8 cellular contexts compared by ENCODE assay signal in the genomic region with DNA sequence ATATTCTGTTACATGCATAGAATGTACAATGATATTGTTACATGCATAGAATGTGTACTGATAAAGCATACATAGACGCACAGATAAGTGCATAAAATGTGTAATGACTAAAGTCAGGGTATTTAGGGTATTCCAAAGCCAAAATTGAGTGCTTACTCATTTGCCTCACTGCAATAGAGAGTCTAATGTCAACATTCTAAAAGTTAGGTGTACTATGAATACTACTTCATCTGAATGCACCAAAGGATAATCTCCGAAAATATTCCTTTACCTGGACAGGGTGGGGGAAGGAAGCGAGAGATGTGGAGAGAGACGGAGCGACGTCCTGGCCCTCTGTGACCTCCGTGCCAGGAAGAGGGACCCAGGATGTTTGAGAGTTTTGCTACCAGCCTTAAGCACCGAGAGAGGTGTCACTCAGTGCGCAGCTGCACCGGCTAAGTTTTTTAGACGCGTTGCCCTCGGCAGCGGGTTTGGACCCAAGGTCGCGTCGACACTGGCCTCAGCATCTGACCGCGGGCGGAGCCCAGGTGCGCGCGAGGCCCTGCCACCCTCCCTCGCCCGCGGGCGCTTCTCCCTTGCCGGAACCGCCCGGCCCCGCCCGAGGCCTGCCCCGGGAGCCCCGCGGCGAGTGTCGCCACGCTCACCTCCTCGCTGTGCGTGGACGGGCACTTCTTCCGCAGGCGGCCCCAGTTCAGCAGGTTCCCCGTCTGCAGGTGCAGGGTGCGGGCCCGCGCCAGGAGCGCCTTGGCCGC. TPM values are rescaled to one million over a fixed set of nuclear protein-coding genes. Genes with fewer than 3 reads are reported as not detected.
DNase-seq lines count a peak whose midpoint lies in the region; ATAC-seq and TF ChIP-seq lines count a peak whose summit lies in the region.

No MANE protein-coding gene starts in this region.

- no peak for TF ChIP-seq CTCF in OCI-LY3 (IDR thresholded peaks at IDR 0.05; ENCODE audit: low read depth, low read length)
- TF ChIP-seq CTCF in parathyroid adenoma (IDR thresholded peaks at IDR 0.05): no peak
- no peak for TF ChIP-seq CTCF in transverse colon (IDR thresholded peaks at IDR 0.05)

- in situ Hi-C loops in transverse colon (cut with MboI; ENCODE audit: low pct_ligation_motif_present in 1 of 4, low pct_unique_long_range_greater_than_20kb in 1 of 4, low sequenced_read_pairs in 3 of 4): no loop called here

- H3K9me3 ChIP-seq in OCI-LY3 (ENCODE audit: insufficient read depth, low read length) (no peaks in the 10 kb centered on the region), parathyroid adenoma (ENCODE audit: control insufficient read depth, low read length) (no peaks in the 10 kb centered on the region), transverse colon (no peaks in the 10 kb centered on the region)

- DNase-seq in SKM-1 treated with dmso at 0.1 percent for 144 hours (lab: John Stamatoyannopoulos, UW; ENCODE audit: unreplicated experiment) (peak; percentile 16), SKM-1 (lab: John Stamatoyannopoulos, UW; ENCODE audit: unreplicated experiment) (no peak), glomerular visceral epithelial cell (ENCODE audit: extremely low spot score) (peak; percentile 36), transverse colon (peak; percentile 71)
- peak; percentile 18 to 19 for DNase-seq in activated T-helper 1 cell treated with anti-CD3 and anti-CD28 coated beads, Interleukin-2, amount 50 U/mL, for 16 hours (ENCODE audit: low read depth in 1 of 2, low spot score in 1 of 2)

- TF ChIP-seq EP300 in transverse colon (IDR thresholded peaks at IDR 0.05; ENCODE audit: low read depth): no peak

- peaks cover 13% of the 10 kb centered on the region for H3K4me1 ChIP-seq in OCI-LY3 (ENCODE audit: low read length)
- peaks cover 5% of the 10 kb centered on the region for H3K4me1 ChIP-seq in parathyroid adenoma
- peaks cover 9 to 30% (median 18%) of the 10 kb centered on the region in 4 donors for H3K4me1 ChIP-seq in transverse colon

- H3K36me3 ChIP-seq in OCI-LY3 (replicated peaks; ENCODE audit: low read depth, low read length) (no peaks in the 10 kb centered on the region), parathyroid adenoma (ENCODE audit: control insufficient read depth, insufficient read depth, low read length) (no peaks in the 10 kb centered on the region), transverse colon (no peaks in the 10 kb centered on the region)

- TF ChIP-seq POLR2A in transverse colon (IDR thresholded peaks at IDR 0.05): no peak

- H3K4me2 ChIP-seq in OCI-LY3 (ENCODE audit: low read length) (peak overlapping the region; percentile 79), parathyroid adenoma (ENCODE audit: low read length) (peak overlapping the region; percentile 80)

- peak overlapping the region; percentile 84 for H3K4me3 ChIP-seq in OCI-LY3 (ENCODE audit: low read length)
- H3K4me3 ChIP-seq in parathyroid adenoma (ENCODE audit: low read depth, low read length): peak overlapping the region; percentile 64
- H3K4me3 ChIP-seq in transverse colon: peak overlapping the region; percentile 63 to 94 (median 69)

- H3K27ac ChIP-seq in OCI-LY3 (ENCODE audit: low read length): peak overlapping the region; percentile 28; the same call in 1 of the 2 replicates
- H3K27ac ChIP-seq in parathyroid adenoma: peak overlapping the region; percentile 65
- peak overlapping the region; percentile 87 to 95 (median 92) for H3K27ac ChIP-seq in transverse colon

- ATAC-seq in HG02938 (IDR thresholded peaks at IDR 0.05; ENCODE audit: unreplicated experiment): peak; percentile 40

- WGBS in transverse colon (ENCODE audit: low coverage in 1 of 2), 2 donors: 0 to 3% methylated on average over 1 to 8 of the region's 49 CpGs

- intact Hi-C loops in transverse colon (cut with DNase I; ENCODE audit: low total_unique reads): no loop called here

- peaks cover 25% of the 10 kb centered on the region for H3K79me2 ChIP-seq in OCI-LY3 (ENCODE audit: low read length)
- no peaks in the 10 kb centered on the region for H3K79me2 ChIP-seq in parathyroid adenoma

- H3K9ac ChIP-seq in OCI-LY3 (ENCODE audit: low read length): peak overlapping the region; percentile 84
- H3K9ac ChIP-seq in parathyroid adenoma: no peak overlapping the region

- H4K20me1 ChIP-seq in OCI-LY3 (ENCODE audit: insufficient read depth, low read length): no peaks in the 10 kb centered on the region

- H2AFZ ChIP-seq in OCI-LY3 (ENCODE audit: low read depth, low read length): peak overlapping the region; percentile 19; the same call in 1 of the 2 replicates
- H2AFZ ChIP-seq in parathyroid adenoma: peak overlapping the region; percentile 72

- no peaks in the 10 kb centered on the region for H3K27me3 ChIP-seq in OCI-LY3 (ENCODE audit: low read depth, low read length)
- no peaks in the 10 kb centered on the region for H3K27me3 ChIP-seq in parathyroid adenoma (ENCODE audit: control insufficient read depth, insufficient read depth, low read length)
- H3K27me3 ChIP-seq in transverse colon: no peaks in the 10 kb centered on the region

RNA-seq across cellular contexts. Expression of a gene that starts 0.7 kb away (rescaled TPM):
- total RNA-seq in transverse colon: 10 to 100 TPM in 2 of 4 donors, 1 to 10 TPM in 2; 6.0 to 12.5 (median 10.0) TPM

RNA-seq across cellular contexts. Expression of a gene that starts 29.6 kb away (rescaled TPM):
- 10 to 100 TPM in 3 of 4 donors, 1 to 10 TPM in 1; 3.0 to 37.6 (median 24.2) TPM for total RNA-seq in transverse colon

Comparison
In these comparisons a context has a peak if more than half of its experiments do, and no peak if none do; other contexts are left out.
1. H3K27ac ChIP-seq: peak in every context shown above with its lines; median percentile 92 in transverse colon; 65 in parathyroid adenoma; 28 in OCI-LY3.